1 cellular context compared by ENCODE assay signal in the genomic region with DNA sequence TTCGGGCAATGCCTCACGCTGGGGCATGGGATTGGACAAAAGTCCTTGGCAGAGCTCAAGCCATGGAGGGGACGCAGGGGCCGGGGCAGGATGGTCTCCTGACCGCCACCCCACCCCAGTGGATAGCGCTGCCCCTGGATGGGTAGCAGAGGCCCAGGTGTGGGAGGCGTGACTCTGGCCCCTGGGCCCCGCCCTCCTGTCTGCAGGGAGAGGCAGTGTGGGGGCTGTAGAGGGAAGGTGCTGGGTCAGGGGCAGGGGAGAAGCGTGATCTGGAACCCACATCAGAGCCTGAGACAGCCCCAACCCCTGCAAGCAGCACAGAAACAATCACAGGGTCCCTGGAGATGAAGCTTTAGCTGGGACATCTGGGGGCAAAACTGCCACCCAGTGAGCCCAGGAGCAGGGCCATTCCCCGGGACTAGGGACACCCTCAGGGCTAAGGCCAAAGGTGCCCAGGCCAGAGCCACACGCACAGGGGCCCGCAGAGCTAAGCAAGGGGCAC.
TF ChIP-seq lines count a peak whose summit lies in the region.

No MANE protein-coding gene starts in this region.

TF ChIP-seq in HEK293, 187 proteins besides CTCF, POLR2A, EP300 and RAD21 (continued from another document):
- TF ChIP-seq ZNF398 (tag by site-specific recombination; IDR thresholded peaks at IDR 0.05) (peak; percentile 14; the same call in 1 of the 2 replicates), ZFHX2 (tag by site-specific recombination; conservative IDR thresholded peaks at IDR 0.05) (0 out of 2 replicates have a peak, but pooled peaks have one; percentile 9), ZSCAN18 (tag by site-specific recombination; IDR thresholded peaks at IDR 0.05) (no peak)
TF ChIP-seq in HEK293: peak in this region for 4.
